Comparison of ENCODE assay signal across 23 cellular contexts in genomic region chr4:98509641-98510170, GRCh38.
DNase-seq lines count a peak whose midpoint lies in the region; ATAC-seq, FAIRE-seq and TF ChIP-seq lines count a peak whose summit lies in the region.
"Had no signal": no experiment of that assay in that cellular context is flagged by ENCODE, and none has a peak within 500 bp of the region (broad histone marks: within the 10 kb centered on the region; RNA-seq: fewer than 3 reads in every experiment).

No MANE protein-coding gene starts in this region.

- ATAC-seq in activated T-cell treated with anti-CD3 and anti-CD28 coated beads, Interleukin-2, amount 50 U/mL, for 72 hours (replicated peaks in 1 of 2): no peak
- ATAC-seq in HG03342 (IDR thresholded peaks at IDR 0.05; ENCODE audit: unreplicated experiment): no peak
- ATAC-seq: A549, esophagus mucosa had no signal

- H3K9me3 Mint-ChIP-seq in activated T-cell treated with anti-CD3 and anti-CD28 coated beads, Interleukin-2, amount 50 U/mL, for 24 hours: no peaks in the 10 kb centered on the region
- no peaks in the 10 kb centered on the region for H3K9me3 Mint-ChIP-seq in activated T-cell treated with anti-CD3 and anti-CD28 coated beads, Interleukin-2, amount 50 U/mL, for 72 hours
- H3K9me3 Mint-ChIP-seq: activated CD4-positive, alpha-beta memory T cell treated with anti-CD3 and anti-CD28 coated beads for 36 hours; CD14-positive monocyte had no signal

- TF ChIP-seq POLR2A in vagina (IDR thresholded peaks at IDR 0.05): no peak

- no peaks in the 10 kb centered on the region for H3K27me3 ChIP-seq in mesenchymal stem cell (ENCODE audit: control insufficient read depth in 1 of 2, insufficient read depth in 1 of 2, low read length in 2 of 2)
- no peaks in the 10 kb centered on the region for H3K27me3 ChIP-seq in vagina
- H3K27me3 ChIP-seq: sigmoid colon, tibial nerve had no signal

- no peak overlapping the region for H3K14ac ChIP-seq in mesenchymal stem cell (ENCODE audit: low read length in 2 of 2)

- intact Hi-C loops in vagina (cut with DNase I): no loop called here

- H3K18ac ChIP-seq in mesenchymal stem cell (ENCODE audit: low read depth in 1 of 2, low read length in 2 of 2): peak overlapping the region; percentile 4 to 80

- H2AK5ac ChIP-seq in mesenchymal stem cell (ENCODE audit: low read length, severe bottlenecking): peak overlapping the region; percentile 12

- peak overlapping the region; percentile 86 for H2BK120ac ChIP-seq in mesenchymal stem cell (ENCODE audit: low read depth, low read length)

- H3K9ac ChIP-seq in mesenchymal stem cell (ENCODE audit: low read length): peak overlapping the region; percentile 78
- H3K9ac ChIP-seq: parathyroid adenoma had no signal

- H3K4me1 ChIP-seq in mesenchymal stem cell (ENCODE audit: control insufficient read depth, insufficient read depth, low read depth, low read length) (peaks cover 5% of the 10 kb centered on the region), vagina (peaks cover 36% of the 10 kb centered on the region)

- no peaks in the 10 kb centered on the region for H3K27me3 Mint-ChIP-seq in activated T-cell treated with anti-CD3 and anti-CD28 coated beads, Interleukin-2, amount 50 U/mL, for 24 hours
- H3K27me3 Mint-ChIP-seq in activated T-cell treated with anti-CD3 and anti-CD28 coated beads, Interleukin-2, amount 50 U/mL, for 72 hours (ENCODE audit: low read depth): no peaks in the 10 kb centered on the region
- H3K27me3 Mint-ChIP-seq: activated CD4-positive, alpha-beta memory T cell treated with anti-CD3 and anti-CD28 coated beads for 36 hours; activated naive CD8-positive, alpha-beta T cell had no signal

- H3K9me3 ChIP-seq in mesenchymal stem cell (ENCODE audit: control insufficient read depth, low read length) (no peaks in the 10 kb centered on the region), vagina (no peaks in the 10 kb centered on the region)
- H3K9me3 ChIP-seq: A549, sigmoid colon, tibial nerve had no signal

- no peak overlapping the region for H3K4me3 Mint-ChIP-seq in activated T-cell treated with anti-CD3 and anti-CD28 coated beads, Interleukin-2, amount 50 U/mL, for 24 hours
- H3K4me3 Mint-ChIP-seq in activated T-cell treated with anti-CD3 and anti-CD28 coated beads, Interleukin-2, amount 50 U/mL, for 72 hours: no peak overlapping the region
- H3K4me3 Mint-ChIP-seq: activated CD4-positive, alpha-beta memory T cell treated with anti-CD3 and anti-CD28 coated beads for 36 hours; activated naive CD8-positive, alpha-beta T cell; CD14-positive monocyte had no signal

- H3K79me1 ChIP-seq in mesenchymal stem cell (replicated peaks; ENCODE audit: low read length, poor library complexity, severe bottlenecking): peaks cover 15% of the 10 kb centered on the region

- H3K27ac Mint-ChIP-seq in activated T-cell treated with anti-CD3 and anti-CD28 coated beads, Interleukin-2, amount 50 U/mL, for 24 hours: peak overlapping the region; percentile 12
- no peak overlapping the region for H3K27ac Mint-ChIP-seq in activated T-cell treated with anti-CD3 and anti-CD28 coated beads, Interleukin-2, amount 50 U/mL, for 72 hours
- H3K27ac Mint-ChIP-seq: activated CD4-positive, alpha-beta memory T cell treated with anti-CD3 and anti-CD28 coated beads for 36 hours; CD14-positive monocyte had no signal

- no peak overlapping the region for H3K4me2 ChIP-seq in mesenchymal stem cell (ENCODE audit: low read length, poor library complexity, severe bottlenecking)
- H3K4me2 ChIP-seq: A549 had no signal

- no peak for FAIRE-seq in urothelium cell line (lab: Jason Lieb, UNC)
- FAIRE-seq: A549, G401.6 had no signal

- H4K91ac ChIP-seq in mesenchymal stem cell (ENCODE audit: low read length): no peak overlapping the region

- H3K4me1 Mint-ChIP-seq in activated T-cell treated with anti-CD3 and anti-CD28 coated beads, Interleukin-2, amount 50 U/mL, for 24 hours (ENCODE audit: low read depth): peaks cover 61% of the 10 kb centered on the region
- peaks cover 56% of the 10 kb centered on the region for H3K4me1 Mint-ChIP-seq in activated T-cell treated with anti-CD3 and anti-CD28 coated beads, Interleukin-2, amount 50 U/mL, for 72 hours (ENCODE audit: low read depth)

- H3K4me3 ChIP-seq in mesenchymal stem cell (ENCODE audit: insufficient read depth in 1 of 2, low read depth in 1 of 2, low read length in 2 of 2) (peak overlapping the region in 1 of 2 experiments; percentile 45), vagina (no peak overlapping the region)
- H3K4me3 ChIP-seq: A549, sigmoid colon, tibial nerve had no signal

- DNase-seq in activated T-cell treated with anti-CD3 and anti-CD28 coated beads, Interleukin-2, amount 50 U/mL, for 24 hours: no peak
- DNase-seq in activated T-cell treated with anti-CD3 and anti-CD28 coated beads, Interleukin-2, amount 50 U/mL, for 72 hours: no peak
- DNase-seq in astrocyte of the hippocampus (ENCODE audit: low read depth, low spot score) (peak; percentile 23), mesenchymal stem cell (peak; percentile 15), vagina (ENCODE audit: extremely low spot score in 2 of 2) (no peak), NCI-H748 (lab: John Stamatoyannopoulos, UW; ENCODE audit: unreplicated experiment) (no peak), urothelium cell line (ENCODE audit: low spot score) (no peak)
- DNase-seq: activated CD4-positive, alpha-beta memory T cell treated with anti-CD3 and anti-CD28 coated beads for 36 hours; activated T-cell treated with anti-CD3 and anti-CD28 coated beads, Interleukin-2, amount 50 U/mL, for 1 hour; GOT3; NCI-H1092 treated with DMSO at 0.1 percent for 48 hours; NCI-H2029 treated with DMSO at 0.1 percent for 48 hours; Right ventricle myocardium superior; sigmoid colon; stimulated activated naive CD4-positive, alpha-beta T cell treated with Interleukin-2 at 50 U/mL for 16 hours had no signal

- H3K36me3 Mint-ChIP-seq in activated T-cell treated with anti-CD3 and anti-CD28 coated beads, Interleukin-2, amount 50 U/mL, for 24 hours (ENCODE audit: low read depth): peaks cover 31% of the 10 kb centered on the region
- H3K36me3 Mint-ChIP-seq in activated T-cell treated with anti-CD3 and anti-CD28 coated beads, Interleukin-2, amount 50 U/mL, for 72 hours (ENCODE audit: insufficient read depth in 2 of 2): peaks cover 3 to 8% of the 10 kb centered on the region in 2 donors
- H3K36me3 Mint-ChIP-seq: CD14-positive monocyte had no signal

- H3K36me3 ChIP-seq in mesenchymal stem cell (ENCODE audit: control insufficient read depth in 1 of 2, insufficient read depth in 2 of 2, low read depth in 1 of 2, low read length in 2 of 2) (peaks cover 0 to 21% of the 10 kb centered on the region in 2 experiments), vagina (no peaks in the 10 kb centered on the region)
- H3K36me3 ChIP-seq: sigmoid colon, tibial nerve had no signal

- peak overlapping the region in 1 of 2 experiments; percentile 42 for H2BK12ac ChIP-seq in mesenchymal stem cell (ENCODE audit: low read length in 2 of 2)

- H4K8ac ChIP-seq in mesenchymal stem cell (ENCODE audit: low read length): no peak overlapping the region

- H3K27ac ChIP-seq in mesenchymal stem cell (ENCODE audit: low read length, poor library complexity, severe bottlenecking): peak overlapping the region; percentile 80
- H3K27ac ChIP-seq in vagina: peak overlapping the region; percentile 17
- H3K27ac ChIP-seq: A549, parathyroid adenoma, sigmoid colon, tibial nerve had no signal

- H2BK15ac ChIP-seq in mesenchymal stem cell (ENCODE audit: low read depth, poor library complexity, severe bottlenecking): no peak overlapping the region

- no peak for TF ChIP-seq CTCF in vagina (IDR thresholded peaks at IDR 0.05)

- H2BK5ac ChIP-seq in mesenchymal stem cell (ENCODE audit: low read depth, low read length, poor library complexity, severe bottlenecking): no peak overlapping the region

- peak overlapping the region in 1 of 2 experiments; percentile 9 for H3K4ac ChIP-seq in mesenchymal stem cell (ENCODE audit: low read depth in 1 of 2, low read length in 2 of 2)

- WGBS in mesenchymal stem cell: 84% methylated on average over 5 of the region's 6 CpGs

- no peak overlapping the region for H3K23ac ChIP-seq in mesenchymal stem cell (ENCODE audit: low read length in 2 of 2)

- H2AFZ ChIP-seq in mesenchymal stem cell (ENCODE audit: low read depth, low read length): no peak overlapping the region
- H2AFZ ChIP-seq: parathyroid adenoma had no signal

Comparison
In these comparisons a context has a peak if more than half of its experiments do, and no peak if none do; other contexts are left out.
1. DNase-seq: peak in astrocyte of the hippocampus (single experiment) and mesenchymal stem cell (single experiment); none in activated T-cell treated with anti-CD3 and anti-CD28 coated beads, Interleukin-2, amount 50 U/mL, for 24 hours (single experiment), activated T-cell treated with anti-CD3 and anti-CD28 coated beads, Interleukin-2, amount 50 U/mL, for 72 hours (0 of 2), vagina (0 of 2), NCI-H748 (single experiment) and urothelium cell line (single experiment).